ENCODE assay signal across 1 cellular context in genomic region chr7:7967909-7968543, GRCh38.
A peak's percentile ranks its signal among the peaks of the same experiment; 100 is the strongest.
TF ChIP-seq lines count a peak whose summit lies in the region.

No MANE protein-coding gene starts in this region.

TF ChIP-seq in K562, 482 proteins besides CTCF, POLR2A, EP300 and RAD21 (continued from another document):
- TF ChIP-seq ZBTB2 (IDR thresholded peaks at IDR 0.05) (peak; percentile 50; the same call in 1 of the 2 replicates), NCOA2 (IDR thresholded peaks at IDR 0.05; ENCODE audit: partially characterized antibody in 2 of 2) (no peak), ETV6 (IDR thresholded peaks at IDR 0.05; ENCODE audit: borderline replicate concordance in 1 of 2, low read depth in 2 of 2, low read length in 1 of 2) (no peak), ETV6 (CRISPR knock-in tag; IDR thresholded peaks at IDR 0.05; ENCODE audit: borderline replicate concordance) (0 out of 2 replicates have a peak, but pooled peaks have one; percentile 35), PRDM10 (IDR thresholded peaks at IDR 0.05; ENCODE audit: partially characterized antibody) (peak; percentile 94), NFIX (CRISPR knock-in tag; IDR thresholded peaks at IDR 0.05; ENCODE audit: low read depth) (no peak), HMBOX1 (IDR thresholded peaks at IDR 0.05) (0 out of 2 replicates have a peak, but pooled peaks have one; percentile 56), E2F6 (IDR thresholded peaks at IDR 0.05; ENCODE audit: borderline replicate concordance in 1 of 2, extremely low read depth in 1 of 2, insufficient read depth in 1 of 2, insufficient read length in 1 of 2, low read depth in 1 of 2, low read length in 1 of 2, poor library complexity in 1 of 2, severe bottlenecking in 1 of 2) (peak; percentile 39 to 63), PHB2 (IDR thresholded peaks at IDR 0.05; ENCODE audit: low read depth) (no peak), MAX (CRISPR knock-in tag; IDR thresholded peaks at IDR 0.05) (0 out of 2 replicates have a peak, but pooled peaks have one; percentile 60), ZNF76 (CRISPR knock-in tag; IDR thresholded peaks at IDR 0.05; ENCODE audit: borderline replicate concordance) (no peak), NKRF (IDR thresholded peaks at IDR 0.05; ENCODE audit: borderline replicate concordance) (peak; percentile 12; the same call in 1 of the 2 replicates), CBX3 (IDR thresholded peaks at IDR 0.05; ENCODE audit: borderline replicate concordance in 1 of 2, low read length in 2 of 2) (0 out of 3 replicates have a peak, but pooled peaks of 1 of the 2 experiments have one; percentile 31)
